In the genomic region with DNA sequence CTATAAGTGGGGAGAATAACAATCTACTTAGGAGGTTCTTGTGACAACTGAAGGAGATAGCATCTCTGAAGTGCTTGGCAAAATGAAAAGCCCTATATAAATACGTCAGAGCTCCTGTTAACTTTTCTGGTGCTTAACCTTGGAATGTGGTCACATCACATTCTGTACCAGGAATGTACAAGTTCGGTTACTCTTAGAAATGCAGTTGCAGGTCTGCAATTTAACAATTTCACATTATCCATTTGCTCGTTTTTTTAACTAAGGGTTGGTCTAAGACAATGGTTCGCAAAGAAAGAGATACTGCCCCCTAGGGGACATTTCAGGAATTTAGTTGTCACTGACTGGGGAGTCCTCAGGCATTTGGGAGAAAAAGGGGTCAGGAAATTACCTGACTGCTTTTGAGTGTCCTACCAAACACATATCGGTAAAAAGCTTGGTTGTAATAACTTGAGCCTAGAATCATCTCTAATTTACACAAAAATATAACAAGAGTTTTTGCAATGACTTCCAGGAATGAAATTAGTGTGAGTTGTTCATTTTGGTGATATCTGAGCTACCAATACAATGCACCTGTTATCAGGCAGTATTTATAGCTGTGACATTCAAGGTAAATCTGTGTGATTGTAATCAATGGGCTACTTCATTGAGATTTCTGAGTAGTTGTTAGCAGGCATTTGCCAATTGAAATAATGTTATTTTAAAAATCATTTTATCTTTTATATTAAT, we compare ENCODE assay signal across 1 cellular context.
TF ChIP-seq lines count a peak whose summit lies in the region.

No MANE protein-coding gene starts in this region.

TF ChIP-seq in K562, 482 proteins besides CTCF, POLR2A, EP300 and RAD21 (continued from another document and continues in another):
- TF ChIP-seq ZNF318 (IDR thresholded peaks at IDR 0.05; ENCODE audit: borderline replicate concordance in 1 of 2, low read depth in 1 of 2): no peak
- no peak for TF ChIP-seq E2F3 (CRISPR knock-in tag; IDR thresholded peaks at IDR 0.05)
- TF ChIP-seq POLR3A (IDR thresholded peaks at IDR 0.05; ENCODE audit: borderline replicate concordance, extremely low read depth, insufficient read depth, insufficient read length): no peak
- peak; percentile 83 for TF ChIP-seq ZNF384 (IDR thresholded peaks at IDR 0.05; ENCODE audit: low read depth, low read length)
- TF ChIP-seq SRSF3 (IDR thresholded peaks at IDR 0.05; ENCODE audit: insufficient read depth, low read length): no peak
- no peak for TF ChIP-seq ELF2 (CRISPR knock-in tag; IDR thresholded peaks at IDR 0.05)
- TF ChIP-seq LARP7 (IDR thresholded peaks at IDR 0.05): no peak
- TF ChIP-seq, protein P1, sequence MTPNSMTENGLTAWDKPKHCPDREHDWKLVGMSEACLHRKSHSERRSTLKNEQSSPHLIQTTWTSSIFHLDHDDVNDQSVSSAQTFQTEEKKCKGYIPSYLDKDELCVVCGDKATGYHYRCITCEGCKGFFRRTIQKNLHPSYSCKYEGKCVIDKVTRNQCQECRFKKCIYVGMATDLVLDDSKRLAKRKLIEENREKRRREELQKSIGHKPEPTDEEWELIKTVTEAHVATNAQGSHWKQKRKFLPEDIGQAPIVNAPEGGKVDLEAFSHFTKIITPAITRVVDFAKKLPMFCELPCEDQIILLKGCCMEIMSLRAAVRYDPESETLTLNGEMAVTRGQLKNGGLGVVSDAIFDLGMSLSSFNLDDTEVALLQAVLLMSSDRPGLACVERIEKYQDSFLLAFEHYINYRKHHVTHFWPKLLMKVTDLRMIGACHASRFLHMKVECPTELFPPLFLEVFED (CRISPR knock-in tag; conservative IDR thresholded peaks at IDR 0.05): no peak
- TF ChIP-seq, protein P2, sequence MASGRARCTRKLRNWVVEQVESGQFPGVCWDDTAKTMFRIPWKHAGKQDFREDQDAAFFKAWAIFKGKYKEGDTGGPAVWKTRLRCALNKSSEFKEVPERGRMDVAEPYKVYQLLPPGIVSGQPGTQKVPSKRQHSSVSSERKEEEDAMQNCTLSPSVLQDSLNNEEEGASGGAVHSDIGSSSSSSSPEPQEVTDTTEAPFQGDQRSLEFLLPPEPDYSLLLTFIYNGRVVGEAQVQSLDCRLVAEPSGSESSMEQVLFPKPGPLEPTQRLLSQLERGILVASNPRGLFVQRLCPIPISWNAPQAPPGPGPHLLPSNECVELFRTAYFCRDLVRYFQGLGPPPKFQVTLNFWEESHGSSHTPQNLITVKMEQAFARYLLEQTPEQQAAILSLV (tag; IDR thresholded peaks at IDR 0.05): no peak
- no peak for TF ChIP-seq ERF (CRISPR knock-in tag; IDR thresholded peaks at IDR 0.05)
- peak; percentile 53; the same call in 1 of the 2 replicates for TF ChIP-seq SMC3 (conservative IDR thresholded peaks at IDR 0.05; ENCODE audit: insufficient read depth, low read depth, low read length)
- no peak for TF ChIP-seq BRCA1 (IDR thresholded peaks at IDR 0.05)
- TF ChIP-seq BRCA1 (CRISPR knock-in tag; IDR thresholded peaks at IDR 0.05): no peak
- TF ChIP-seq, protein P3, sequence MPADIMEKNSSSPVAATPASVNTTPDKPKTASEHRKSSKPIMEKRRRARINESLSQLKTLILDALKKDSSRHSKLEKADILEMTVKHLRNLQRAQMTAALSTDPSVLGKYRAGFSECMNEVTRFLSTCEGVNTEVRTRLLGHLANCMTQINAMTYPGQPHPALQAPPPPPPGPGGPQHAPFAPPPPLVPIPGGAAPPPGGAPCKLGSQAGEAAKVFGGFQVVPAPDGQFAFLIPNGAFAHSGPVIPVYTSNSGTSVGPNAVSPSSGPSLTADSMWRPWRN (IDR thresholded peaks at IDR 0.05; ENCODE audit: low read depth): no peak
- peak; percentile 17; the same call in 1 of the 2 replicates for TF ChIP-seq SMAD4 (CRISPR knock-in tag; conservative IDR thresholded peaks at IDR 0.05)
- no peak for TF ChIP-seq ZBTB40 (IDR thresholded peaks at IDR 0.05)
- no peak for TF ChIP-seq ZBTB40 (CRISPR knock-in tag; IDR thresholded peaks at IDR 0.05)
- no peak for TF ChIP-seq ZC3H11A (IDR thresholded peaks at IDR 0.05; ENCODE audit: low read depth, low read length)
- no peak for TF ChIP-seq PHF20 (IDR thresholded peaks at IDR 0.05; ENCODE audit: partially characterized antibody)
- TF ChIP-seq SAFB2 (IDR thresholded peaks at IDR 0.05; ENCODE audit: borderline replicate concordance, low read depth, low read length, severe bottlenecking): no peak
- no peak for TF ChIP-seq GTF2A2 (tag; IDR thresholded peaks at IDR 0.05)
- no peak for TF ChIP-seq ZNF263 (CRISPR knock-in tag; IDR thresholded peaks at IDR 0.05; ENCODE audit: borderline replicate concordance)
- TF ChIP-seq ZNF23 (CRISPR knock-in tag; IDR thresholded peaks at IDR 0.05): no peak
- no peak for TF ChIP-seq ZNF707 (CRISPR knock-in tag; conservative IDR thresholded peaks at IDR 0.05)
- TF ChIP-seq, protein P4, sequence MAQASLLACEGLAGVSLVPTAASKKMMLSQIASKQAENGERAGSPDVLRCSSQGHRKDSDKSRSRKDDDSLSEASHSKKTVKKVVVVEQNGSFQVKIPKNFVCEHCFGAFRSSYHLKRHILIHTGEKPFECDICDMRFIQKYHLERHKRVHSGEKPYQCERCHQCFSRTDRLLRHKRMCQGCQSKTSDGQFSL (CRISPR knock-in tag; IDR thresholded peaks at IDR 0.05): no peak
- TF ChIP-seq, protein P4 (tag; IDR thresholded peaks at IDR 0.05): no peak
- no peak for TF ChIP-seq HMG20B (CRISPR knock-in tag; IDR thresholded peaks at IDR 0.05)
- no peak for TF ChIP-seq PBX2 (CRISPR knock-in tag; IDR thresholded peaks at IDR 0.05; ENCODE audit: low read depth)
- TF ChIP-seq PBX2 (tag; conservative IDR thresholded peaks at IDR 0.05; ENCODE audit: low read depth): no peak
- TF ChIP-seq ZNF668 (CRISPR knock-in tag; IDR thresholded peaks at IDR 0.05): no peak
